In genomic region chr18:55387139-55387984, GRCh38 we compare ENCODE assay signal across 17 cellular contexts.
DNase-seq lines count a peak whose midpoint lies in the region; ATAC-seq and TF ChIP-seq lines count a peak whose summit lies in the region.
"Had no signal": no experiment of that assay in that cellular context is flagged by ENCODE, and none has a peak within 500 bp of the region (broad histone marks: within the 10 kb centered on the region; RNA-seq: fewer than 3 reads in every experiment).

No MANE protein-coding gene starts in this region.

- H3K36me3 ChIP-seq in ascending aorta (no peaks in the 10 kb centered on the region), gastroesophageal sphincter (peaks cover 0 to 3% of the 10 kb centered on the region in 2 donors), mesodermal cell (ENCODE audit: control insufficient read depth, insufficient read depth, low read length) (peaks cover 51% of the 10 kb centered on the region), Peyer's patch (no peaks in the 10 kb centered on the region)
- H3K36me3 ChIP-seq: neutrophil had no signal

- TF ChIP-seq EP300 in gastroesophageal sphincter (IDR thresholded peaks at IDR 0.05): no peak

- H3K27ac ChIP-seq in ascending aorta: peak overlapping the region; percentile 39 to 60
- peak overlapping the region; percentile 11 to 56 (median 45) for H3K27ac ChIP-seq in gastroesophageal sphincter
- peak overlapping the region; percentile 46 for H3K27ac ChIP-seq in mesodermal cell (ENCODE audit: low read depth, low read length, severe bottlenecking)
- H3K27ac ChIP-seq in temporal lobe (ENCODE audit: low read depth, low read length): peak overlapping the region; percentile 54
- H3K27ac ChIP-seq in Peyer's patch: peak overlapping the region in 1 of 4 donors; percentile 19
- H3K27ac ChIP-seq: C4-2B, GM23248, neutrophil had no signal

- TF ChIP-seq POLR2A in gastroesophageal sphincter (IDR thresholded peaks at IDR 0.05) (no peak), Peyer's patch (IDR thresholded peaks at IDR 0.05) (no peak)

- peaks cover 0 to 2% of the 10 kb centered on the region in 2 donors for H3K4me1 ChIP-seq in ascending aorta
- peaks cover 0 to 9% (median 0%) of the 10 kb centered on the region in 3 donors for H3K4me1 ChIP-seq in gastroesophageal sphincter
- peaks cover 19% of the 10 kb centered on the region for H3K4me1 ChIP-seq in mesodermal cell (ENCODE audit: control insufficient read depth, insufficient read depth, low read length, poor library complexity, severe bottlenecking)
- H3K4me1 ChIP-seq in Peyer's patch: no peaks in the 10 kb centered on the region

- H3K9me3 ChIP-seq in ascending aorta: no peaks in the 10 kb centered on the region
- peaks cover 0 to 8% (median 0%) of the 10 kb centered on the region in 3 donors for H3K9me3 ChIP-seq in gastroesophageal sphincter
- H3K9me3 ChIP-seq in mesodermal cell (ENCODE audit: control insufficient read depth, low read length): peaks cover 7% of the 10 kb centered on the region
- H3K9me3 ChIP-seq in Peyer's patch: no peaks in the 10 kb centered on the region
- H3K9me3 ChIP-seq: neutrophil had no signal

- H3K27me3 ChIP-seq in ascending aorta: no peaks in the 10 kb centered on the region
- no peaks in the 10 kb centered on the region for H3K27me3 ChIP-seq in gastroesophageal sphincter
- no peaks in the 10 kb centered on the region for H3K27me3 ChIP-seq in Peyer's patch
- H3K27me3 ChIP-seq: neutrophil had no signal

- TF ChIP-seq CTCF in ascending aorta (IDR thresholded peaks at IDR 0.05): no peak
- TF ChIP-seq CTCF in gastroesophageal sphincter (IDR thresholded peaks at IDR 0.05): no peak
- no peak for TF ChIP-seq CTCF in Peyer's patch (IDR thresholded peaks at IDR 0.05)

- peak; percentile 29 for ATAC-seq in gastroesophageal sphincter
- ATAC-seq: activated CD8-positive, alpha-beta T cell treated with anti-CD3 and anti-CD28 coated beads, Interleukin-2, amount 10 ng/mL, durations not matched to agents 7 days and 5 days had no signal

- DNase-seq in ascending aorta (ENCODE audit: low spot score in 2 of 2): no peak
- no peak for DNase-seq in central memory CD4-positive, alpha-beta T cell
- DNase-seq in ureter (ENCODE audit: low spot score): no peak
- DNase-seq in AG20443 (ENCODE audit: low spot score): no peak
- no peak for DNase-seq in Peyer's patch
- DNase-seq: activated CD8-positive, alpha-beta T cell treated with anti-CD3 and anti-CD28 coated beads, Interleukin-2, amount 10 ng/mL, durations not matched to agents 7 days and 5 days; activated gamma-delta T cell treated with Interleukin-2 at 50 U/mL for 16 hours; GM23248; immature natural killer cell; Kasumi-1; NCI-H1694 treated with DMSO at 0.1 percent for 48 hours; NCI-H69 had no signal

- H3K4me3 ChIP-seq in ascending aorta (no peak overlapping the region), gastroesophageal sphincter (no peak overlapping the region), mesodermal cell (ENCODE audit: extremely low read depth, insufficient read depth, low read length, poor library complexity, severe bottlenecking) (no peak overlapping the region), Peyer's patch (no peak overlapping the region)
- H3K4me3 ChIP-seq: GM23248 had no signal

- intact Hi-C loops in ascending aorta (cut with DNase I): no loop called here

- WGBS in gastroesophageal sphincter (ENCODE audit: low coverage in 1 of 2), 2 donors: 50 to 77% methylated on average over 7 to 8 of the region's 8 CpGs
- 83 to 89% methylated on average over 3 to 5 of the region's 8 CpGs for WGBS in mesodermal cell (ENCODE audit: insufficient coverage in 2 of 2), 2 experiments
